In the genomic region with DNA sequence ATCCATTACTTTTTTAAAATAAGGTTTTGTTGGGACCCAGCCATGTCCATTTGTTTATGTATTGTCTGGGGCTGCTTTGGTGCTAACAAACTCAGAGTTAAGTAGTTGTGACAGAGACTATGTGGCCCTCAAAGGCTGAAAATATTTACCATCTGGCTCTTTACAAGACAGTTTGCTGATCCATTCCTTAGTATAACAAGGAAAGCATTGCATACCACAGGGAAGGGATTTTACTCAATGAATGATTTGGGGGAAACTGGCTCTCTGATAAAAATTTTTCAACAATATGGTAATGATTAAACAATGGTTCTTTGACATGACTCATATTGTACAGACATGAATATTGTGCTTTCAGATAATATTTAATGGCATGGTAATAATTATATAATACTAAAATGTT, we compare ENCODE assay signal across 1 cellular context.
TF ChIP-seq lines count a peak whose summit lies in the region.

No MANE protein-coding gene starts in this region.

TF ChIP-seq in GM12878, 131 proteins besides CTCF, POLR2A, EP300 and RAD21:
- TF ChIP-seq, protein P1, sequence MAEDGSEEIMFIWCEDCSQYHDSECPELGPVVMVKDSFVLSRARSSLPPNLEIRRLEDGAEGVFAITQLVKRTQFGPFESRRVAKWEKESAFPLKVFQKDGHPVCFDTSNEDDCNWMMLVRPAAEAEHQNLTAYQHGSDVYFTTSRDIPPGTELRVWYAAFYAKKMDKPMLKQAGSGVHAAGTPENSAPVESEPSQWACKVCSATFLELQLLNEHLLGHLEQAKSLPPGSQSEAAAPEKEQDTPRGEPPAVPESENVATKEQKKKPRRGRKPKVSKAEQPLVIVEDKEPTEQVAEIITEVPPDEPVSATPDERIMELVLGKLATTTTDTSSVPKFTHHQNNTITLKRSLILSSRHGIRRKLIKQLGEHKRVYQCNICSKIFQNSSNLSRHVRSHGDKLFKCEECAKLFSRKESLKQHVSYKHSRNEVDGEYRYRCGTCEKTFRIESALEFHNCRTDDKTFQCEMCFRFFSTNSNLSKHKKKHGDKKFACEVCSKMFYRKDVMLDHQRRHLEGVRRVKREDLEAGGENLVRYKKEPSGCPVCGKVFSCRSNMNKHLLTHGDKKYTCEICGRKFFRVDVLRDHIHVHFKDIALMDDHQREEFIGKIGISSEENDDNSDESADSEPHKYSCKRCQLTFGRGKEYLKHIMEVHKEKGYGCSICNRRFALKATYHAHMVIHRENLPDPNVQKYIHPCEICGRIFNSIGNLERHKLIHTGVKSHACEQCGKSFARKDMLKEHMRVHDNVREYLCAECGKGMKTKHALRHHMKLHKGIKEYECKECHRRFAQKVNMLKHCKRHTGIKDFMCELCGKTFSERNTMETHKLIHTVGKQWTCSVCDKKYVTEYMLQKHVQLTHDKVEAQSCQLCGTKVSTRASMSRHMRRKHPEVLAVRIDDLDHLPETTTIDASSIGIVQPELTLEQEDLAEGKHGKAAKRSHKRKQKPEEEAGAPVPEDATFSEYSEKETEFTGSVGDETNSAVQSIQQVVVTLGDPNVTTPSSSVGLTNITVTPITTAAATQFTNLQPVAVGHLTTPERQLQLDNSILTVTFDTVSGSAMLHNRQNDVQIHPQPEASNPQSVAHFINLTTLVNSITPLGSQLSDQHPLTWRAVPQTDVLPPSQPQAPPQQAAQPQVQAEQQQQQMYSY (CRISPR knock-in tag; IDR thresholded peaks at IDR 0.05) = no peak
- no peak for TF ChIP-seq CEBPB (IDR thresholded peaks at IDR 0.05; ENCODE audit: borderline replicate concordance in 1 of 2, low read depth in 2 of 2, low read length in 2 of 2)
- TF ChIP-seq, protein P2, sequence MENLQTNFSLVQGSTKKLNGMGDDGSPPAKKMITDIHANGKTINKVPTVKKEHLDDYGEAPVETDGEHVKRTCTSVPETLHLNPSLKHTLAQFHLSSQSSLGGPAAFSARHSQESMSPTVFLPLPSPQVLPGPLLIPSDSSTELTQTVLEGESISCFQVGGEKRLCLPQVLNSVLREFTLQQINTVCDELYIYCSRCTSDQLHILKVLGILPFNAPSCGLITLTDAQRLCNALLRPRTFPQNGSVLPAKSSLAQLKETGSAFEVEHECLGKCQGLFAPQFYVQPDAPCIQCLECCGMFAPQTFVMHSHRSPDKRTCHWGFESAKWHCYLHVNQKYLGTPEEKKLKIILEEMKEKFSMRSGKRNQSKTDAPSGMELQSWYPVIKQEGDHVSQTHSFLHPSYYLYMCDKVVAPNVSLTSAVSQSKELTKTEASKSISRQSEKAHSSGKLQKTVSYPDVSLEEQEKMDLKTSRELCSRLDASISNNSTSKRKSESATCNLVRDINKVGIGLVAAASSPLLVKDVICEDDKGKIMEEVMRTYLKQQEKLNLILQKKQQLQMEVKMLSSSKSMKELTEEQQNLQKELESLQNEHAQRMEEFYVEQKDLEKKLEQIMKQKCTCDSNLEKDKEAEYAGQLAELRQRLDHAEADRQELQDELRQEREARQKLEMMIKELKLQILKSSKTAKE (IDR thresholded peaks at IDR 0.05; ENCODE audit: low read depth, poor library complexity, severe bottlenecking) = no peak
- TF ChIP-seq CBFB (IDR thresholded peaks at IDR 0.05; ENCODE audit: low read depth) = no peak
- TF ChIP-seq TAF1 (IDR thresholded peaks at IDR 0.05; ENCODE audit: borderline replicate concordance, low read depth, low read length) = no peak
- TF ChIP-seq ZNF384 (IDR thresholded peaks at IDR 0.05; ENCODE audit: borderline replicate concordance, low read depth, low read length) = no peak
- TF ChIP-seq EGR1 (IDR thresholded peaks at IDR 0.05; ENCODE audit: borderline replicate concordance in 1 of 2, low read depth in 2 of 2, low read length in 2 of 2) = no peak
- no peak for TF ChIP-seq YBX1 (IDR thresholded peaks at IDR 0.05)
- TF ChIP-seq LARP7 (IDR thresholded peaks at IDR 0.05) = no peak
- no peak for TF ChIP-seq SPI1 (IDR thresholded peaks at IDR 0.05; ENCODE audit: borderline replicate concordance, insufficient read depth, low read depth, low read length)
- TF ChIP-seq, protein P3, sequence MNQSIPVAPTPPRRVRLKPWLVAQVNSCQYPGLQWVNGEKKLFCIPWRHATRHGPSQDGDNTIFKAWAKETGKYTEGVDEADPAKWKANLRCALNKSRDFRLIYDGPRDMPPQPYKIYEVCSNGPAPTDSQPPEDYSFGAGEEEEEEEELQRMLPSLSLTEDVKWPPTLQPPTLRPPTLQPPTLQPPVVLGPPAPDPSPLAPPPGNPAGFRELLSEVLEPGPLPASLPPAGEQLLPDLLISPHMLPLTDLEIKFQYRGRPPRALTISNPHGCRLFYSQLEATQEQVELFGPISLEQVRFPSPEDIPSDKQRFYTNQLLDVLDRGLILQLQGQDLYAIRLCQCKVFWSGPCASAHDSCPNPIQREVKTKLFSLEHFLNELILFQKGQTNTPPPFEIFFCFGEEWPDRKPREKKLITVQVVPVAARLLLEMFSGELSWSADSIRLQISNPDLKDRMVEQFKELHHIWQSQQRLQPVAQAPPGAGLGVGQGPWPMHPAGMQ (IDR thresholded peaks at IDR 0.05; ENCODE audit: borderline replicate concordance) = no peak
- no peak for TF ChIP-seq SMAD5 (IDR thresholded peaks at IDR 0.05; ENCODE audit: low read depth)
- TF ChIP-seq HDGF (IDR thresholded peaks at IDR 0.05) = no peak
TF ChIP-seq in GM12878: peak in this region for 0.
